In the genomic region with DNA sequence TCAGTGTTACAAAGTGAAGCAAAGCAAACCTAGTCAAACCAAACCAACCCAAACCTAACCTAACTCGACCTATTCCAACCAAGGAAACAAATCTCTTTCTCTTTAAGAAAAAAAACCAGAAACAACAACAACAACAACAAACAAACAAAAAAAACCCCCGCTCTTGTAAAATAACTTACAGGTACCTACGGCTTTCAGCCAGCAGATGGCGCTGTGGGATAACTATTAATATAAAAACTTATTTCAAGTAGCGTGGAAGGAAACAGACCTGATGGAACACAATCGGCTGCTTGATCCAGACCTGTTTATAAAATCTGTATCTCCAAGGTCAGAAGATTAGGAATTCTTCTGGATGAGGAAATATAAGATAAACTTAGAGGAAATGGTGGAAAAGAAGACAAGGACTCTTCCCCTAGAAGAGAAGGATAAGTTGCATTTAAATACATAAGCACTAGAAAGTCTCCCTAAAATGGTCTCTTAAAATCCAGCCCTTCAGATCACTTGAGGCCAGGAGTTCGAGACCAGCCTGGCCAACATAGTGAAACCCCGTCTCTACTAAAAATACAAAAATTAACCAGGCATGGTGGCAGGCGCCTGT, we compare ENCODE assay signal across 8 cellular contexts. TPM values are rescaled to one million over a fixed set of nuclear protein-coding genes. Genes with fewer than 3 reads are reported as not detected.
DNase-seq lines count a peak whose midpoint lies in the region; ATAC-seq lines count a peak whose summit lies in the region.

No MANE protein-coding gene starts in this region.

- ATAC-seq in GM18867 (IDR thresholded peaks at IDR 0.05; ENCODE audit: unreplicated experiment) (peak; percentile 39), GM21786 (IDR thresholded peaks at IDR 0.05; ENCODE audit: unreplicated experiment) (no peak)

- peak; percentile 51 for DNase-seq in A172 (ENCODE audit: low spot score)
- peak; percentile 72 for DNase-seq in NCI-H345 (lab: John Stamatoyannopoulos, UW)
- DNase-seq in activated CD4-positive, alpha-beta T cell treated with anti-CD3 and anti-CD28 coated beads, Interleukin-2, amount 50 U/mL, for 24 hours (ENCODE audit: low read depth in 1 of 2, low spot score in 1 of 2): peak; percentile 16 to 53
- DNase-seq in dermis blood vessel endothelial cell: peak; percentile 64
- peak; percentile 62 to 75 for DNase-seq in lung microvascular endothelial cell (ENCODE audit: low read depth in 2 of 2)
- DNase-seq in stimulated activated CD8-positive, alpha-beta memory T cell treated with anti-CD3 and anti-CD28 coated beads, Interleukin-15, amount 100 ng/mL, for 24 hours (ENCODE audit: low read depth): peak; percentile 19

RNA-seq across cellular contexts. Expression of a gene that starts 34.4 kb away (rescaled TPM):
- 1.6 and 2.4 TPM in 2 replicates for total RNA-seq in A172 (2014; rRNA removed; shearing (Covaris generic))
- total RNA-seq in dermis blood vessel endothelial cell: 6.0 and 6.2 TPM in 2 replicates
- total RNA-seq in lung microvascular endothelial cell: 2.2 and 5.6 TPM in 2 replicates

RNA-seq across cellular contexts. Expression of a gene that starts 36.6 kb away (rescaled TPM):
- 5.8 and 7.5 TPM in 2 replicates for total RNA-seq in A172 (2014; rRNA removed; shearing (Covaris generic))
- total RNA-seq in dermis blood vessel endothelial cell (1.9 and 3.1 TPM in 2 replicates), lung microvascular endothelial cell (1.3 and 1.8 TPM in 2 replicates)

Comparison
In these comparisons a context has a peak if more than half of its experiments do, and no peak if none do; other contexts are left out.
1. DNase-seq: peak in every context shown above with its lines; median percentile 72 in NCI-H345; 68 in lung microvascular endothelial cell; 64 in dermis blood vessel endothelial cell; 51 in A172; 34 in activated CD4-positive, alpha-beta T cell treated with anti-CD3 and anti-CD28 coated beads, Interleukin-2, amount 50 U/mL, for 24 hours; 19 in stimulated activated CD8-positive, alpha-beta memory T cell treated with anti-CD3 and anti-CD28 coated beads, Interleukin-15, amount 100 ng/mL, for 24 hours.